8 cellular contexts compared by ENCODE assay signal in the genomic region with DNA sequence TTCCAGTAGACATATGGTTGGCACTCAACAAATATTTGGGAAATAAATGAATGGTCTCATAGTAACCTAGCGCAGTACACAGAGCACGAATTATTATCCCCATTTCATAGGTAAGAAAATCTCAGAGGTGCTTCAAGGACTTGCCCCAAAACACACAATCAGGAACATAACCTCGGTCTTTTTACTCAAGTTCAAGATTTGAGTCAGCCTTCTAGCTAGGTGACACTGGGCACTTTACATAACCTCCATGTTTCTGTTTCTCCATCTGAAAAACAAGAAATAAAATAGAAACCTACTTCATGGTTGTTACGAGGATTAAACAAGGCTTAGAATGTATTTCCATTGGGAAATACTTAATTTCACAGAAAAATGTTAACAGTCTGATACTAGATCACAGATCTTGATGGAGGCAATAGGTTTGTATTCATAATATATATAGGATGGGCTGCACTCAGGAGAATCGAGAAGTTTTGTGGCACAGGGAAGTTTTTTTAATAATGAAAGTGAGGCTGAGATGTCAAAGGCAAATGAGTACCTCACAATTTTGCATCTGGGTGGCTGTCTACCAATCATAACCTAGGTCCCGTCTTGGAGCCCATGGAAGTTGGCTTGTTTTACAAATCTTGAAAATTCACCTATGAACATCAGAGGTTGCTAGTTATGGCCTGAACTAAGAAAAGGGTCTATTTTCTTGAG.
A peak's percentile ranks its signal among the peaks of the same experiment; 100 is the strongest.
DNase-seq lines count a peak whose midpoint lies in the region; ATAC-seq, FAIRE-seq and TF ChIP-seq lines count a peak whose summit lies in the region.

No MANE protein-coding gene starts in this region.

- 37% methylated on average over 6 of the region's 6 CpGs for WGBS in SK-N-SH (ENCODE audit: low lambda C conversion rate)

- H3F3A ChIP-seq in SK-N-SH (replicated peaks; ENCODE audit: insufficient read depth) = no peaks in the 10 kb centered on the region

- no peak for TF ChIP-seq CTCF in SK-N-SH (IDR thresholded peaks at IDR 0.05)
- TF ChIP-seq CTCF in omental fat pad (IDR thresholded peaks at IDR 0.05) = no peak

- peaks cover 0 to 3% of the 10 kb centered on the region in 2 experiments; a peak in 1 of 4 replicates for H3K4me1 ChIP-seq in SK-N-SH (ENCODE audit: control insufficient read depth in 1 of 2, insufficient read depth in 2 of 2, low read depth in 1 of 2, low read length in 1 of 2)

- H3K79me2 ChIP-seq in SK-N-SH (ENCODE audit: insufficient read depth) = no peaks in the 10 kb centered on the region

- peak overlapping the region; percentile 56 for H3K4me2 ChIP-seq in SK-N-SH

- POLR2A ChIA-PET in SK-N-SH (lab: Yijun Ruan, JAX) = no interaction called here

- H3K36me3 ChIP-seq in SK-N-SH (replicated peaks in 1 of 2; ENCODE audit: control insufficient read depth in 1 of 2, insufficient read depth in 2 of 2, low read length in 1 of 2) (no peaks in the 10 kb centered on the region), MG63 (no peaks in the 10 kb centered on the region)

- H3K9me3 ChIP-seq in SK-N-SH = no peaks in the 10 kb centered on the region
- no peaks in the 10 kb centered on the region; the same call in 1 of the 2 replicates for H3K9me3 ChIP-seq in MG63

- TF ChIP-seq EP300 in SK-N-SH (IDR thresholded peaks at IDR 0.05; ENCODE audit: borderline replicate concordance in 1 of 2, low read depth in 1 of 2, low read length in 1 of 2) = no peak

- no peak overlapping the region for H3K9ac ChIP-seq in SK-N-SH

- CTCF ChIA-PET in SK-N-SH (lab: Yijun Ruan, JAX) = interaction anchor here (1.0 to 2.6 kb wide), 6 partner anchors 17 to 490 kb away, joined by 3 to 14 read pairs (median 4); no protein-coding TSS in a partner anchor

- H3K27ac ChIP-seq in SK-N-SH (ENCODE audit: low read depth in 2 of 2, low read length in 1 of 2) = no peak overlapping the region

- DNase-seq in SK-N-SH (no peak), omental fat pad (ENCODE audit: low spot score) (no peak), MG63 (no peak), MV-4-11 (lab: John Stamatoyannopoulos, UW) (no peak), GM19239 (ENCODE audit: insufficient read length, low spot score) (no peak), Kasumi-1 (lab: John Stamatoyannopoulos, UW) (no peak)

- ATAC-seq in GM18517 (IDR thresholded peaks at IDR 0.05; ENCODE audit: unreplicated experiment) (peak; percentile 35), HG02610 (IDR thresholded peaks at IDR 0.05; ENCODE audit: unreplicated experiment) (peak; percentile 78), omental fat pad (ENCODE audit: low FRiP score) (peak; percentile 52)

- FAIRE-seq in GM19239 (lab: Jason Lieb, UNC) = no peak

- H4K20me1 ChIP-seq in SK-N-SH (ENCODE audit: insufficient read depth) = no peaks in the 10 kb centered on the region

- peak overlapping the region; percentile 71; the same call in 1 of the 2 replicates for H2AFZ ChIP-seq in SK-N-SH (ENCODE audit: low read depth)

- no peaks in the 10 kb centered on the region for H3K9me2 ChIP-seq in SK-N-SH

- TF ChIP-seq RAD21 in SK-N-SH (IDR thresholded peaks at IDR 0.05; ENCODE audit: low read length) = no peak

- H3K27me3 ChIP-seq in SK-N-SH (ENCODE audit: insufficient read depth) (no peaks in the 10 kb centered on the region), MG63 (no peaks in the 10 kb centered on the region)

- peak overlapping the region; percentile 39 to 40; a peak in 2 of 4 replicates for H3K4me3 ChIP-seq in SK-N-SH (ENCODE audit: low read depth in 2 of 2, low read length in 1 of 2)
- no peak overlapping the region for H3K4me3 ChIP-seq in MG63

TF ChIP-seq in SK-N-SH, 30 proteins besides CTCF, POLR2A, EP300 and RAD21:
- no peak for TF ChIP-seq FOXJ3 (CRISPR knock-in tag; IDR thresholded peaks at IDR 0.05)
- no peak for TF ChIP-seq SMC3 (IDR thresholded peaks at IDR 0.05; ENCODE audit: low read depth, low read length)
- no peak for TF ChIP-seq FOSL2 (IDR thresholded peaks at IDR 0.05; ENCODE audit: borderline replicate concordance, low read depth)
